2 cellular contexts compared by ENCODE assay signal in genomic region chr10:30810416-30810815, GRCh38.
TF ChIP-seq lines count a peak whose summit lies in the region.

No MANE protein-coding gene starts in this region.

TF ChIP-seq in IMR-90, 13 proteins besides CTCF, POLR2A, EP300 and RAD21 (continued from another document):
- TF ChIP-seq USF2 (IDR thresholded peaks at IDR 0.05; ENCODE audit: low read depth, low read length) (no peak), NFE2L2 (IDR thresholded peaks at IDR 0.05; ENCODE audit: low read depth, low read length) (no peak), BHLHE40 (IDR thresholded peaks at IDR 0.05; ENCODE audit: low read depth, low read length) (no peak), MAFK (IDR thresholded peaks at IDR 0.05; ENCODE audit: low read depth, low read length) (no peak), CHD1 (IDR thresholded peaks at IDR 0.05; ENCODE audit: low read depth, low read length) (no peak), CEBPB (IDR thresholded peaks at IDR 0.05; ENCODE audit: low read depth, low read length) (no peak), MXI1 (IDR thresholded peaks at IDR 0.05; ENCODE audit: borderline replicate concordance, low read depth, low read length) (no peak), SMC3 (IDR thresholded peaks at IDR 0.05; ENCODE audit: low read depth, low read length) (no peak), ELK1 (IDR thresholded peaks at IDR 0.05; ENCODE audit: borderline replicate concordance, low read depth, low read length) (no peak), MAZ (IDR thresholded peaks at IDR 0.05; ENCODE audit: borderline replicate concordance, low read depth, low read length) (no peak), FOS (IDR thresholded peaks at IDR 0.05; ENCODE audit: low read depth, low read length) (no peak), RCOR1 (IDR thresholded peaks at IDR 0.05; ENCODE audit: insufficient replicate concordance, low read length) (no peak)
TF ChIP-seq in IMR-90: peak in this region for 0.

TF ChIP-seq in K562, 482 proteins besides CTCF, POLR2A, EP300 and RAD21:
- TF ChIP-seq PKNOX1 (IDR thresholded peaks at IDR 0.05) (no peak), NR2F6 (CRISPR knock-in tag; IDR thresholded peaks at IDR 0.05) (no peak), NFIC (IDR thresholded peaks at IDR 0.05) (peak; percentile 66)
